17 cellular contexts compared by ENCODE assay signal in the genomic region with DNA sequence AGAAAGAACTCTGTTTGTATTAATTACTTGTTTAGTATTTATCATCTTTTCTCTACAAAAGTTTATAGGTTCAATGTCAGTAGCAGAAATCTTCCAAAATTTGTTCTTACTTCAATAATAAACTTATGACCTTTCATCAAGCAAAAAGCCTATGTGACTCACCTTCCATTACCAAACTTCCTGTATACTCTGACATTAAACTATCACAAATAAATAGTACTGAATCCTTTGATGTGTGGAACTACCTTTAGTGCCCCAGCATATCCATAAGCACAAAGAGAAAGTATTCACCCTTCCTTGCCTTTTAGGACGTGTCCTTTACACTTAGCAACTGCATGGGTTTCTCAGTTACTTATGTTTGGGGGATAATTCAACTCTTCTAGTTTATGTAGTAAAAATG.
DNase-seq lines count a peak whose midpoint lies in the region; ATAC-seq and TF ChIP-seq lines count a peak whose summit lies in the region.
"Had no signal": no experiment of that assay in that cellular context is flagged by ENCODE, and none has a peak within 500 bp of the region (broad histone marks: within the 10 kb centered on the region; RNA-seq: fewer than 3 reads in every experiment).

No MANE protein-coding gene starts in this region.

- peaks cover 4% of the 10 kb centered on the region for H3K79me1 ChIP-seq in mesenchymal stem cell (replicated peaks; ENCODE audit: low read length, poor library complexity, severe bottlenecking)

- no peak for TF ChIP-seq CTCF in epithelial cell of esophagus (IDR thresholded peaks at IDR 0.05; ENCODE audit: insufficient read depth, low read depth, low read length, missing control alignments)

- no peaks in the 10 kb centered on the region for H3K4me1 ChIP-seq in GM23248 (ENCODE audit: insufficient read depth)
- no peaks in the 10 kb centered on the region for H3K4me1 ChIP-seq in mesenchymal stem cell (ENCODE audit: control insufficient read depth, insufficient read depth, low read depth, low read length)

- H3K23ac ChIP-seq in mesenchymal stem cell (ENCODE audit: low read length in 2 of 2) = no peak overlapping the region

- H3K14ac ChIP-seq in mesenchymal stem cell (ENCODE audit: low read length in 2 of 2) = no peak overlapping the region

- peaks cover 32% of the 10 kb centered on the region for H3K9me3 Mint-ChIP-seq in activated T-helper 1 cell treated with anti-CD3 and anti-CD28 coated beads, Interleukin-12 subunit alpha, Interleukin-12 subunit beta, Interleukin-2, Interleukin-4 antibody, amounts not matched to agents 30 ng/mL and 10 ng/mL and 1 ng/mL, durations not matched to agents 14 hours and 24 hours and 36 hours

- H3K36me3 ChIP-seq in GM23248 (ENCODE audit: low read depth) = peaks cover 68% of the 10 kb centered on the region
- peaks cover 11 to 95% of the 10 kb centered on the region in 2 experiments for H3K36me3 ChIP-seq in mesenchymal stem cell (ENCODE audit: control insufficient read depth in 1 of 2, insufficient read depth in 2 of 2, low read depth in 1 of 2, low read length in 2 of 2)

- no peak for ATAC-seq in GM18520 (IDR thresholded peaks at IDR 0.05; ENCODE audit: unreplicated experiment)
- ATAC-seq: Panc1 had no signal

- no peak overlapping the region for H2BK120ac ChIP-seq in mesenchymal stem cell (ENCODE audit: low read depth, low read length)

- in situ Hi-C loops in GM23248 (cut with MboI) = no loop called here

- peak overlapping the region; percentile 2 for H3K27ac Mint-ChIP-seq in activated T-helper 1 cell treated with anti-CD3 and anti-CD28 coated beads, Interleukin-12 subunit alpha, Interleukin-12 subunit beta, Interleukin-2, Interleukin-4 antibody, amounts not matched to agents 30 ng/mL and 10 ng/mL and 1 ng/mL, durations not matched to agents 14 hours and 24 hours and 36 hours
- H3K27ac Mint-ChIP-seq: B cell; CD4-positive, alpha-beta T cell; H9; IgD-negative memory B cell had no signal

- H3K27me3 Mint-ChIP-seq in activated T-helper 1 cell treated with anti-CD3 and anti-CD28 coated beads, Interleukin-12 subunit alpha, Interleukin-12 subunit beta, Interleukin-2, Interleukin-4 antibody, amounts not matched to agents 30 ng/mL and 10 ng/mL and 1 ng/mL, durations not matched to agents 14 hours and 24 hours and 36 hours (ENCODE audit: insufficient read depth) = no peaks in the 10 kb centered on the region
- H3K27me3 Mint-ChIP-seq: B cell; CD4-positive, alpha-beta T cell; IgD-negative memory B cell had no signal

- H3F3A ChIP-seq in GM23248 (ENCODE audit: insufficient read depth) = 0 out of 2 replicates have a peak, but pooled peaks cover 11% of the 10 kb centered on the region

- no peaks in the 10 kb centered on the region for H4K20me1 ChIP-seq in GM23248 (ENCODE audit: insufficient read depth)

- H4K8ac ChIP-seq in mesenchymal stem cell (ENCODE audit: low read length) = no peak overlapping the region

- H2AK5ac ChIP-seq in mesenchymal stem cell (ENCODE audit: low read length, severe bottlenecking) = no peak overlapping the region

- H3K9me2 ChIP-seq in GM23248 (ENCODE audit: insufficient read depth) = no peaks in the 10 kb centered on the region; the same call in 1 of the 2 replicates
- H3K9me2 ChIP-seq: SK-N-SH had no signal

- no peak overlapping the region for H4K91ac ChIP-seq in mesenchymal stem cell (ENCODE audit: low read length)

- H3K36me3 Mint-ChIP-seq in activated T-helper 1 cell treated with anti-CD3 and anti-CD28 coated beads, Interleukin-12 subunit alpha, Interleukin-12 subunit beta, Interleukin-2, Interleukin-4 antibody, amounts not matched to agents 30 ng/mL and 10 ng/mL and 1 ng/mL, durations not matched to agents 14 hours and 24 hours and 36 hours (ENCODE audit: low read depth) = peaks cover 33% of the 10 kb centered on the region

- no peak overlapping the region for H2BK12ac ChIP-seq in mesenchymal stem cell (ENCODE audit: low read length in 2 of 2)

- no peaks in the 10 kb centered on the region for H3K27me3 ChIP-seq in GM23248 (replicated peaks; ENCODE audit: insufficient read depth)
- H3K27me3 ChIP-seq in mesenchymal stem cell (ENCODE audit: control insufficient read depth in 1 of 2, insufficient read depth in 1 of 2, low read length in 2 of 2) = no peaks in the 10 kb centered on the region

- peaks cover 11% of the 10 kb centered on the region for H3K4me1 Mint-ChIP-seq in activated T-helper 1 cell treated with anti-CD3 and anti-CD28 coated beads, Interleukin-12 subunit alpha, Interleukin-12 subunit beta, Interleukin-2, Interleukin-4 antibody, amounts not matched to agents 30 ng/mL and 10 ng/mL and 1 ng/mL, durations not matched to agents 14 hours and 24 hours and 36 hours (ENCODE audit: low read depth)
- H3K4me1 Mint-ChIP-seq: B cell, H9 had no signal

- H2BK15ac ChIP-seq in mesenchymal stem cell (ENCODE audit: low read depth, poor library complexity, severe bottlenecking) = no peak overlapping the region

- no peak overlapping the region for H3K4ac ChIP-seq in mesenchymal stem cell (ENCODE audit: low read depth in 1 of 2, low read length in 2 of 2)

- no peak overlapping the region for H3K27ac ChIP-seq in GM23248
- H3K27ac ChIP-seq in mesenchymal stem cell (ENCODE audit: low read length, poor library complexity, severe bottlenecking) = no peak overlapping the region

- H3K18ac ChIP-seq in mesenchymal stem cell (ENCODE audit: low read depth in 1 of 2, low read length in 2 of 2) = no peak overlapping the region

- H3K4me2 ChIP-seq in GM23248 (ENCODE audit: unreplicated experiment) = no peak overlapping the region
- H3K4me2 ChIP-seq in mesenchymal stem cell (ENCODE audit: low read length, poor library complexity, severe bottlenecking) = no peak overlapping the region
- H3K4me2 ChIP-seq: SK-N-SH had no signal

- no peak overlapping the region for H2AFZ ChIP-seq in GM23248
- no peak overlapping the region for H2AFZ ChIP-seq in mesenchymal stem cell (ENCODE audit: low read depth, low read length)

- H3K4me3 ChIP-seq in GM23248 (no peak overlapping the region), epithelial cell of esophagus (ENCODE audit: low read length) (no peak overlapping the region), mesenchymal stem cell (ENCODE audit: insufficient read depth in 1 of 2, low read depth in 1 of 2, low read length in 2 of 2) (no peak overlapping the region)

- no peak overlapping the region for H3K4me3 Mint-ChIP-seq in activated T-helper 1 cell treated with anti-CD3 and anti-CD28 coated beads, Interleukin-12 subunit alpha, Interleukin-12 subunit beta, Interleukin-2, Interleukin-4 antibody, amounts not matched to agents 30 ng/mL and 10 ng/mL and 1 ng/mL, durations not matched to agents 14 hours and 24 hours and 36 hours
- H3K4me3 Mint-ChIP-seq: B cell; CD4-positive, alpha-beta T cell; H9; IgD-negative memory B cell had no signal

- peaks cover 17% of the 10 kb centered on the region for H3K79me2 ChIP-seq in GM23248 (ENCODE audit: insufficient read depth)

- H3K9me3 ChIP-seq in GM23248 (ENCODE audit: low read depth) (no peaks in the 10 kb centered on the region), mesenchymal stem cell (ENCODE audit: control insufficient read depth, low read length) (peaks cover 33% of the 10 kb centered on the region)

- H3K9ac ChIP-seq in GM23248 (no peak overlapping the region), mesenchymal stem cell (ENCODE audit: low read length) (no peak overlapping the region)
- H3K9ac ChIP-seq: SK-N-SH had no signal

- no peak overlapping the region for H2BK5ac ChIP-seq in mesenchymal stem cell (ENCODE audit: low read depth, low read length, poor library complexity, severe bottlenecking)

- WGBS in GM23248 (ENCODE audit: low coverage in 1 of 2, low lambda C conversion rate in 2 of 2, missing lambda C conversion rate in 2 of 2), 2 experiments = 100% methylated on average over 1 of the region's 1 CpG
- no CpG with 5 or more reads among the region's 1 CpG for WGBS in mesenchymal stem cell

- DNase-seq in GM23248 = peak; percentile 10
- no peak for DNase-seq in activated T-helper 1 cell treated with anti-CD3 and anti-CD28 coated beads, Interleukin-12 subunit alpha, Interleukin-12 subunit beta, Interleukin-2, Interleukin-4 antibody, amounts not matched to agents 30 ng/mL and 10 ng/mL and 1 ng/mL, durations not matched to agents 14 hours and 24 hours and 36 hours (ENCODE audit: low spot score)
- DNase-seq in epithelial cell of esophagus (ENCODE audit: low read depth) = peak; percentile 36
- DNase-seq in mesenchymal stem cell = peak; percentile 14
- no peak for DNase-seq in NCI-H1105 (lab: John Stamatoyannopoulos, UW)
- DNase-seq in NCI-H1048 (lab: John Stamatoyannopoulos, UW) = no peak
- DNase-seq: ACHN; CD4-positive, alpha-beta T cell; H9; NCI-H1694 treated with DMSO at 0.1 percent for 48 hours; NCI-H446; Right ventricle myocardium superior; SK-N-SH had no signal

- intact Hi-C loops in activated T-helper 1 cell treated with anti-CD3 and anti-CD28 coated beads, Interleukin-12 subunit alpha, Interleukin-12 subunit beta, Interleukin-2, Interleukin-4 antibody, amounts not matched to agents 30 ng/mL and 10 ng/mL and 1 ng/mL, durations not matched to agents 14 hours and 24 hours and 36 hours (cut with micrococcal nuclease) = loop anchor here (5.0 kb wide), 1 partner anchor 39 kb away; no protein-coding TSS in a partner anchor

Comparison
In these comparisons a context has a peak if more than half of its experiments do, and no peak if none do; other contexts are left out.
1. DNase-seq: peak in GM23248 (single experiment), epithelial cell of esophagus (single experiment) and mesenchymal stem cell (single experiment); none in activated T-helper 1 cell treated with anti-CD3 and anti-CD28 coated beads, Interleukin-12 subunit alpha, Interleukin-12 subunit beta, Interleukin-2, Interleukin-4 antibody, amounts not matched to agents 30 ng/mL and 10 ng/mL and 1 ng/mL, durations not matched to agents 14 hours and 24 hours and 36 hours (single experiment), NCI-H1105 (single experiment) and NCI-H1048 (single experiment).